ENCODE assay signal across 8 cellular contexts in the genomic region with DNA sequence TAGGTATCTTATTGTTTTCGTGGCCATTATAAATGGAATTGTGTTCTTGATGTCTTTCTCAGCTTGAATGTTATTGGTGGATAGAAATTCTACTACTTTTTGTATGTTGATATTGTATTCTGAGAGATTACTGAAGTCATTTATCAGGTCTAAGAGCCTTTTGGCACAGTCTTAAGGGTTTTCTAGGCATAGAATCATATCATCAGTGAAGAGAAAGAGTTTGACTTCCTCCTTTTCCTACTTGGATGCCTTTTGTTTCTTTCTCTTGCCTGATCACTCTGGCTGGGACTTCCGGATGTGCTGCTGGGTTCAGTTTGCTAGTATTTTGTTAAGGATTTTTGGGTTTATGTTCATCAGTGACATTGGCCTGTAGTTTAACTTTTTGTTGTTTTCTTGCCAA.
"Had no signal": no experiment of that assay in that cellular context is flagged by ENCODE, and none has a peak within 500 bp of the region (broad histone marks: within the 10 kb centered on the region; RNA-seq: fewer than 3 reads in every experiment).

No MANE protein-coding gene starts in this region.

- H3K4me3 Mint-ChIP-seq: IgD-negative memory B cell had no signal

- H3K27ac ChIP-seq: HL-60 had no signal

- DNase-seq: IMR-90, KBM-7, KG1 had no signal

- H3K36me3 Mint-ChIP-seq: IgD-negative memory B cell had no signal

- FAIRE-seq: HepG2, HTR-8/SVneo, K562 had no signal

- H3K27ac Mint-ChIP-seq: IgD-negative memory B cell had no signal

- H3K27me3 Mint-ChIP-seq: IgD-negative memory B cell had no signal

- ATAC-seq: HepG2, K562 had no signal

- H3K4me3 ChIP-seq: K562 had no signal

- H3K4me1 Mint-ChIP-seq: IgD-negative memory B cell had no signal
